29 cellular contexts compared by ENCODE assay signal in genomic region chr13:35850569-35850968, GRCh38.
"Had no signal": no experiment of that assay in that cellular context is flagged by ENCODE, and none has a peak within 500 bp of the region (broad histone marks: within the 10 kb centered on the region; RNA-seq: fewer than 3 reads in every experiment).

No MANE protein-coding gene starts in this region.

- H3K36me3 ChIP-seq: adrenal gland, SJSA1 had no signal

- H3K9ac ChIP-seq: SK-N-SH had no signal

- H3K4me1 ChIP-seq: adrenal gland had no signal

- H3K27me3 ChIP-seq: adrenal gland, SJSA1 had no signal

- H3K27ac ChIP-seq: adrenal gland, PC-9, SJSA1 had no signal

- H3K4me3 ChIP-seq: adrenal gland, PC-9, SJSA1 had no signal

- ATAC-seq: activated naive CD4-positive, alpha-beta T cell treated with anti-CD3 and anti-CD28 coated beads, Interleukin-2, amount 50 U/mL, for 72 hours; activated T-cell treated with anti-CD3 and anti-CD28 coated beads, Interleukin-2, amount 50 U/mL, for 4 hours had no signal

- H3K4me2 ChIP-seq: PC-9, SK-N-SH had no signal

- DNase-seq: activated CD4-positive, alpha-beta memory T cell treated with anti-CD3 and anti-CD28 coated beads for 36 hours; activated CD4-positive, alpha-beta T cell treated with anti-CD3 and anti-CD28 coated beads for 4 hours; activated CD4-positive, alpha-beta T cell treated with anti-CD3 and anti-CD28 coated beads, Interleukin-2, amount 50 U/mL, for 1 hour; activated CD4-positive, CD25-positive, alpha-beta regulatory T cell treated with anti-CD3 and anti-CD28 coated beads, Interleukin-2, amount 50 U/mL, for 72 hours; activated CD8-positive, alpha-beta memory T cell treated with anti-CD3 and anti-CD28 coated beads, Interleukin-2, amount 50 U/mL, for 4 hours; activated gamma-delta T cell treated with Interleukin-2 at 50 U/mL for 16 hours; activated naive CD4-positive, alpha-beta T cell treated with anti-CD3 and anti-CD28 coated beads for 36 hours; activated T-cell treated with anti-CD3 and anti-CD28 coated beads for 4 hours; activated T-cell treated with anti-CD3 and anti-CD28 coated beads, Interleukin-2, amount 50 U/mL, for 4 hours; adrenal gland; central memory CD4-positive, alpha-beta T cell; NCI-H1092 treated with DMSO at 0.1 percent for 48 hours; NCI-H1417; NCI-H187 treated with DMSO at 0.1 percent for 48 hours; NCI-H2081 treated with DMSO at 0.1 percent for 48 hours; NCI-H510A; NCI-H526; NCI-H748 treated with DMSO at 0.1 percent for 48 hours; PC-9; SHP77 treated with DMSO at 0.1 percent for 48 hours; SK-N-SH had no signal

- H2AFZ ChIP-seq: PC-9 had no signal

- H3K27ac Mint-ChIP-seq: activated CD4-positive, alpha-beta memory T cell treated with anti-CD3 and anti-CD28 coated beads for 36 hours; activated naive CD4-positive, alpha-beta T cell treated with anti-CD3 and anti-CD28 coated beads for 36 hours; activated naive CD4-positive, alpha-beta T cell treated with anti-CD3 and anti-CD28 coated beads, Interleukin-2, amount 50 U/mL, for 72 hours; activated T-helper 1 cell treated with anti-CD3 and anti-CD28 coated beads, Interleukin-12 subunit alpha, Interleukin-12 subunit beta, Interleukin-2, Interleukin-4 antibody, amounts not matched to agents 30 ng/mL and 10 ng/mL and 1 ng/mL, durations not matched to agents 14 hours and 24 hours and 36 hours; T-helper 1 cell treated with Interleukin-12 subunit alpha and Interleukin-12 subunit beta and Interleukin-4 antibody, amounts not matched to agents 30 μg/mL and 1 μg/mL, for 36 hours; T-helper 2 cell treated with Interferon-gamma antibody and Interleukin-4, amounts not matched to agents 5 μg/mL and 100 μg/mL, for 36 hours had no signal

- H3K4me3 Mint-ChIP-seq: activated CD4-positive, alpha-beta memory T cell treated with anti-CD3 and anti-CD28 coated beads for 36 hours; activated naive CD4-positive, alpha-beta T cell treated with anti-CD3 and anti-CD28 coated beads for 36 hours; activated T-cell treated with anti-CD3 and anti-CD28 coated beads, Interleukin-2, amount 50 U/mL, for 4 hours; activated T-helper 1 cell treated with anti-CD3 and anti-CD28 coated beads, Interleukin-12 subunit alpha, Interleukin-12 subunit beta, Interleukin-2, Interleukin-4 antibody, amounts not matched to agents 30 ng/mL and 10 ng/mL and 1 ng/mL, durations not matched to agents 14 hours and 24 hours and 36 hours; T-helper 1 cell treated with Interleukin-12 subunit alpha and Interleukin-12 subunit beta and Interleukin-4 antibody, amounts not matched to agents 30 μg/mL and 1 μg/mL, for 36 hours; T-helper 2 cell treated with Interferon-gamma antibody and Interleukin-4, amounts not matched to agents 5 μg/mL and 100 μg/mL, for 36 hours had no signal

- H3K36me3 Mint-ChIP-seq: activated CD4-positive, alpha-beta memory T cell treated with anti-CD3 and anti-CD28 coated beads for 36 hours had no signal

- H3K9me3 Mint-ChIP-seq: activated CD4-positive, alpha-beta memory T cell treated with anti-CD3 and anti-CD28 coated beads for 36 hours; activated T-cell treated with anti-CD3 and anti-CD28 coated beads, Interleukin-2, amount 50 U/mL, for 4 hours; activated T-helper 1 cell treated with anti-CD3 and anti-CD28 coated beads, Interleukin-12 subunit alpha, Interleukin-12 subunit beta, Interleukin-2, Interleukin-4 antibody, amounts not matched to agents 30 ng/mL and 10 ng/mL and 1 ng/mL, durations not matched to agents 14 hours and 24 hours and 36 hours; brain; T-helper 2 cell treated with Interferon-gamma antibody and Interleukin-4, amounts not matched to agents 5 μg/mL and 100 μg/mL, for 36 hours had no signal

- H3K9me3 ChIP-seq: adrenal gland, SJSA1, SK-N-SH had no signal

- FAIRE-seq: bronchial epithelial cell, TTC549 had no signal
